In genomic region chr11:112199101-112199500, GRCh38 we compare ENCODE assay signal across 2 cellular contexts. TPM values are rescaled to one million over a fixed set of nuclear protein-coding genes. Genes with fewer than 3 reads are reported as not detected.
"Had no signal": no experiment of that assay in that cellular context is flagged by ENCODE, and none has a peak within 500 bp of the region (broad histone marks: within the 10 kb centered on the region; RNA-seq: fewer than 3 reads in every experiment).

No MANE protein-coding gene starts in this region.

RNA-seq across cellular contexts. Expression of gene BCO2, which starts 23.8 kb away (rescaled TPM):
- total RNA-seq: MCF 10A had no signal

RNA-seq across cellular contexts. Expression of gene TEX12, which starts 31.9 kb away (rescaled TPM):
- total RNA-seq: LHCN-M2, MCF 10A had no signal
